ENCODE assay signal across 27 cellular contexts in the genomic region with DNA sequence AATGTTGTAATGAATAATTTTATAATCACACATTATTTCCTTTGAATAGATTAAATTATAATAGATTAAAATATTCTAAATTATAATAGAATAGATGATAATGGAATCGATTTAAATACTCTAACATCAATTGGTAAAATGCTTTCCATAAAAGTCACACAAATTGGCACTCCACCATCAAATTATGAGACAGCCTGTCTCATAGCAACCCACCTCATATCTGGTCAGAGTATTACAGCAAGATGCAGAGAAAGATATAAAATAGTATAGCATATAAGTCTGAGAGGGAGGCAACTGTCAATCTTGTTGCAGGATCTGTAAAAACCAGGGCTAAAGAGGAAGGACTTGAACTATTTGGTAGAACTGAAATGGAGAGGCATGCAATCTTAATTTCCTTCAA.
"Had no signal": no experiment of that assay in that cellular context is flagged by ENCODE, and none has a peak within 500 bp of the region (broad histone marks: within the 10 kb centered on the region; RNA-seq: fewer than 3 reads in every experiment).

No MANE protein-coding gene starts in this region.

- ATAC-seq: activated CD8-positive, alpha-beta memory T cell treated with anti-CD3 and anti-CD28 coated beads, Interleukin-2, amount 10 ng/mL, durations not matched to agents 7 days and 5 days; body of pancreas; esophagus mucosa; mucosa of descending colon; psoas muscle; right cardiac atrium had no signal

- H3K27ac ChIP-seq: body of pancreas, coronary artery, neural progenitor cell, ovary, psoas muscle, skin epidermis, stomach had no signal

- H3K27ac Mint-ChIP-seq: activated B cell treated with CpG ODN at 0.5 μM for 24 hours; activated CD4-positive, alpha-beta memory T cell treated with anti-CD3 and anti-CD28 coated beads, Interleukin-2, amount 10 ng/mL, durations not matched to agents 7 days and 5 days; activated CD8-positive, alpha-beta memory T cell treated with anti-CD3 and anti-CD28 coated beads, Interleukin-2, amount 10 ng/mL, durations not matched to agents 7 days and 5 days; activated naive CD8-positive, alpha-beta T cell treated with anti-CD3 and anti-CD28 coated beads, Interleukin-2, amount 10 ng/mL, durations not matched to agents 7 days and 5 days; activated T-helper 17 cell treated with anti-CD3 and anti-CD28 coated beads, Interleukin-2, amount 50 U/mL, for 72 hours; naive B cell; neural progenitor cell had no signal

- H2AFZ ChIP-seq: neural progenitor cell had no signal

- FAIRE-seq: kidney had no signal

- H3K4me3 ChIP-seq: body of pancreas, coronary artery, lung, mucosa of descending colon, neural progenitor cell, ovary, psoas muscle, skin epidermis, stomach had no signal

- DNase-seq: activated B cell treated with CpG ODN at 0.5 μM for 24 hours; activated CD4-positive, alpha-beta memory T cell treated with anti-CD3 and anti-CD28 coated beads, Interleukin-2, amount 10 ng/mL, durations not matched to agents 7 days and 5 days; activated CD4-positive, alpha-beta T cell treated with anti-CD3 and anti-CD28 coated beads for 48 hours; activated CD8-positive, alpha-beta memory T cell treated with anti-CD3 and anti-CD28 coated beads, Interleukin-2, amount 10 ng/mL, durations not matched to agents 7 days and 5 days; activated naive CD4-positive, alpha-beta T cell treated with Interleukin-2 at 50 U/mL for 16 hours; activated naive CD8-positive, alpha-beta T cell treated with anti-CD3 and anti-CD28 coated beads, Interleukin-2, amount 10 ng/mL, durations not matched to agents 7 days and 5 days; amygdala; body of pancreas; glutamatergic neuron; hypothalamus; kidney; mucosa of descending colon; naive B cell; ovary; psoas muscle; right cardiac atrium; stimulated activated CD4-positive, alpha-beta T cell treated with anti-CD3 and anti-CD28 coated beads, Interleukin-15, amount 100 ng/mL, for 24 hours; stimulated activated CD4-positive, alpha-beta T cell treated with anti-CD3 and anti-CD28 coated beads, Interleukin-2, amount 100 ng/mL, for 48 hours; stomach; trophoblast cell had no signal

- H3K36me3 Mint-ChIP-seq: activated CD8-positive, alpha-beta memory T cell treated with anti-CD3 and anti-CD28 coated beads, Interleukin-2, amount 10 ng/mL, durations not matched to agents 7 days and 5 days; activated naive CD8-positive, alpha-beta T cell treated with anti-CD3 and anti-CD28 coated beads, Interleukin-2, amount 10 ng/mL, durations not matched to agents 7 days and 5 days; naive B cell had no signal

- H3K4me1 Mint-ChIP-seq: activated B cell treated with CpG ODN at 0.5 μM for 24 hours; activated CD4-positive, alpha-beta memory T cell treated with anti-CD3 and anti-CD28 coated beads, Interleukin-2, amount 10 ng/mL, durations not matched to agents 7 days and 5 days; activated CD8-positive, alpha-beta memory T cell treated with anti-CD3 and anti-CD28 coated beads, Interleukin-2, amount 10 ng/mL, durations not matched to agents 7 days and 5 days; activated naive CD8-positive, alpha-beta T cell treated with anti-CD3 and anti-CD28 coated beads, Interleukin-2, amount 10 ng/mL, durations not matched to agents 7 days and 5 days; activated T-helper 17 cell treated with anti-CD3 and anti-CD28 coated beads, Interleukin-2, amount 50 U/mL, for 72 hours; central memory CD8-positive, alpha-beta T cell; naive B cell had no signal

- H3K36me3 ChIP-seq: neural progenitor cell, ovary, stomach had no signal

- H3K4me1 ChIP-seq: neural progenitor cell, psoas muscle, stomach had no signal

- H3K4me3 Mint-ChIP-seq: activated B cell treated with CpG ODN at 0.5 μM for 24 hours; activated CD4-positive, alpha-beta memory T cell treated with anti-CD3 and anti-CD28 coated beads, Interleukin-2, amount 10 ng/mL, durations not matched to agents 7 days and 5 days; activated CD8-positive, alpha-beta memory T cell treated with anti-CD3 and anti-CD28 coated beads, Interleukin-2, amount 10 ng/mL, durations not matched to agents 7 days and 5 days; activated naive CD8-positive, alpha-beta T cell treated with anti-CD3 and anti-CD28 coated beads, Interleukin-2, amount 10 ng/mL, durations not matched to agents 7 days and 5 days; activated T-helper 17 cell treated with anti-CD3 and anti-CD28 coated beads, Interleukin-2, amount 50 U/mL, for 72 hours; central memory CD8-positive, alpha-beta T cell; naive B cell; neural progenitor cell had no signal

- H3K9me3 ChIP-seq: ovary had no signal

- H3K27me3 Mint-ChIP-seq: activated B cell treated with CpG ODN at 0.5 μM for 24 hours; activated CD4-positive, alpha-beta memory T cell treated with anti-CD3 and anti-CD28 coated beads, Interleukin-2, amount 10 ng/mL, durations not matched to agents 7 days and 5 days; activated CD8-positive, alpha-beta memory T cell treated with anti-CD3 and anti-CD28 coated beads, Interleukin-2, amount 10 ng/mL, durations not matched to agents 7 days and 5 days; activated T-helper 17 cell treated with anti-CD3 and anti-CD28 coated beads, Interleukin-2, amount 50 U/mL, for 72 hours; central memory CD8-positive, alpha-beta T cell; naive B cell had no signal

- H3K9ac ChIP-seq: neural progenitor cell had no signal

- H3K27me3 ChIP-seq: body of pancreas, neural progenitor cell, ovary, stomach had no signal

- H3K4me2 ChIP-seq: neural progenitor cell had no signal
